ENCODE assay signal across 8 cellular contexts in the genomic region with DNA sequence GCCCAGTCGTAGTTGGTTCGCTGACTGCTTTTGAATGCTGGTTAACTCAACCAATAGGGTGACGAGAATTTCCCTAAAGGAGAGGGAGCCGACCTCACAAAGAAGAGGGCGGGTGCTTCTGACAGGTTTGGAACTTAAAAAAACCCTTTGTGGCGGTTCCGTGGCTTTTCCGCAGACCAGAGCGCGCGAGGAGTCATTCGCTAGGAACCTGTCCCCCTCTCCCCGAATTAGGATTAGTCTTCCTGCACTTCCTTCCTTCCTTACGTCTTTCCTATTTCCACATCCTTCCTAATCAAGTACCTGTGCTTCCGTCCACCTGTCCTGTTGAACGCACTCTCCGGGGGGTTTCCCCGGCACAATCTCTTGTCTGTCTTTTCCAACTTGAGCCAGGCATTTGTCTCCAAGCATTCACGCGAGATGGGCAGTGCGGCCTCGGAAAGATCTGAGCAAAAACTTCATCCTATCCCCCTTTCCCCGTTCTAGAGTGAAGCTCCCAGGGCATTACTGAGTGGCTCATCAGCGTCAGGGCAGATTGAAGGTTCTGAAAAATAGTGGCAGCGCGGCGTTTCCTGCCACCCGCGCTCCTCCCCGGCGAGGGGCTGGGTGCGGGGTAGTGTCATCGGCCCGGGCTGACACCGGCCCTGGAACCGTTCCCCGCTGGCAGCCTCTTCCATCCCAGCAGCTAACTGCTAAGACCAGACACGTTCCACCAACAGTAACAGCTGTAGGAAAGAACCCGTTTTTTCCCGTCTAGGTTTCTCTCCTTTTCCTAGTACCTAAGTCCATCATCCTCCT. TPM values are rescaled to one million over a fixed set of nuclear protein-coding genes. Genes with fewer than 3 reads are reported as not detected.
A peak's percentile ranks its signal among the peaks of the same experiment; 100 is the strongest.
DNase-seq lines count a peak whose midpoint lies in the region; ATAC-seq and TF ChIP-seq lines count a peak whose summit lies in the region.

No MANE protein-coding gene starts in this region.

- peak; percentile 87 for ATAC-seq in GM21526 (IDR thresholded peaks at IDR 0.05; ENCODE audit: low FRiP score, unreplicated experiment)

- H3K4me3 ChIP-seq in epithelial cell of proximal tubule (ENCODE audit: low read depth, low read length), result peak overlapping the region; percentile 92

- DNase-seq in DMS 273 treated with DMSO at 0.1 percent for 48 hours (lab: John Stamatoyannopoulos, UW) (peak; percentile 91), HuH-7.5 (ENCODE audit: low spot score) (peak; percentile 95), OCI-M1 (lab: John Stamatoyannopoulos, UW) (peak; percentile 99), activated T-cell treated with anti-CD3 and anti-CD28 coated beads for 48 hours (ENCODE audit: low read depth) (peak; percentile 59), epithelial cell of proximal tubule (ENCODE audit: low read depth) (peak; percentile 87), mucosa of gallbladder (ENCODE audit: low spot score) (peak; percentile 93)
- DNase-seq in stimulated activated CD8-positive, alpha-beta memory T cell treated with anti-CD3 and anti-CD28 coated beads, Interleukin-4, amount 100 ng/mL, for 24 hours (ENCODE audit: low read depth), result peak; percentile 53

- no peak for TF ChIP-seq CTCF in epithelial cell of proximal tubule (conservative IDR thresholded peaks at IDR 0.05; ENCODE audit: low read depth, low read length)

RNA-seq across cellular contexts. Expression of gene STXBP5, which starts 1.5 kb away (rescaled TPM):
- total RNA-seq in epithelial cell of proximal tubule (16.3 and 20.4 TPM in 2 replicates), mucosa of gallbladder (23.0 TPM)

Comparison
In these comparisons a context has a peak if more than half of its experiments do, and no peak if none do; other contexts are left out.
1. Peak in every context shown above with its lines: DNase-seq, ATAC-seq and H3K4me3 ChIP-seq.